Comparison of ENCODE assay signal across 9 cellular contexts in genomic region chr1:29513357-29513756, GRCh38.
DNase-seq lines count a peak whose midpoint lies in the region; ATAC-seq and TF ChIP-seq lines count a peak whose summit lies in the region.
"Had no signal": no experiment of that assay in that cellular context is flagged by ENCODE, and none has a peak within 500 bp of the region (broad histone marks: within the 10 kb centered on the region; RNA-seq: fewer than 3 reads in every experiment).

No MANE protein-coding gene starts in this region.

- H3K9me3 Mint-ChIP-seq in effector memory CD8-positive, alpha-beta T cell = no peaks in the 10 kb centered on the region

- H3K4me1 Mint-ChIP-seq in effector memory CD8-positive, alpha-beta T cell (ENCODE audit: low read depth in 2 of 2) = no peaks in the 10 kb centered on the region

- peaks cover 0 to 26% (median 4%) of the 10 kb centered on the region in 3 donors for H3K27me3 ChIP-seq in psoas muscle (ENCODE audit: insufficient read depth in 3 of 3, low read length in 2 of 3)

- WGBS in psoas muscle, 3 donors = 51 to 56% (median 55%) methylated on average over 5 of the region's 5 CpGs

- H3K27me3 Mint-ChIP-seq in effector memory CD8-positive, alpha-beta T cell = peaks cover 35 to 53% of the 10 kb centered on the region in 2 donors

- H3K4me3 ChIP-seq in foreskin fibroblast (ENCODE audit: low read depth in 1 of 2, low read length in 2 of 2) = no peak overlapping the region
- H3K4me3 ChIP-seq in psoas muscle = no peak overlapping the region
- H3K4me3 ChIP-seq: skin epidermis had no signal

- TF ChIP-seq CTCF in foreskin fibroblast (IDR thresholded peaks at IDR 0.05; ENCODE audit: low read depth, low read length) = peak; percentile 79
- TF ChIP-seq CTCF in psoas muscle (IDR thresholded peaks at IDR 0.05) = peak; percentile 40

- H3K4me1 ChIP-seq in psoas muscle = no peaks in the 10 kb centered on the region

- peak; percentile 17 to 56 (median 43) for DNase-seq in NCI-H1417 (lab: John Stamatoyannopoulos, UW)
- DNase-seq in NCI-H1417 treated with DMSO at 0.1 percent for 48 hours (lab: John Stamatoyannopoulos, UW) = no peak
- peak; percentile 23 for DNase-seq in HuH-7.5 (ENCODE audit: low spot score)
- DNase-seq in SHP77 treated with DMSO at 0.1 percent for 48 hours (lab: John Stamatoyannopoulos, UW) = peak; percentile 54
- DNase-seq in foreskin fibroblast = peak; percentile 33 to 56
- peak in 1 of 2 donors; percentile 24 for DNase-seq in psoas muscle
- no peak for DNase-seq in effector memory CD8-positive, alpha-beta T cell

- no peak overlapping the region for H3K27ac Mint-ChIP-seq in effector memory CD8-positive, alpha-beta T cell

- H3K36me3 ChIP-seq in psoas muscle (ENCODE audit: insufficient read depth in 1 of 2, low read depth in 1 of 2) = no peaks in the 10 kb centered on the region

- no peak overlapping the region for H3K4me3 Mint-ChIP-seq in effector memory CD8-positive, alpha-beta T cell

- ATAC-seq in psoas muscle = peak; percentile 53 to 97 (median 84)
- ATAC-seq in GM19351 (IDR thresholded peaks at IDR 0.05; ENCODE audit: unreplicated experiment) = no peak
- ATAC-seq in effector memory CD8-positive, alpha-beta T cell (replicated peaks) = no peak

- intact Hi-C loops in psoas muscle (cut with DNase I) = loop anchor here in 1 of 2 donors (10.0 kb wide), 2 partner anchors 171 to 341 kb away; no protein-coding TSS in a partner anchor

- no peak overlapping the region for H3K27ac ChIP-seq in psoas muscle
- H3K27ac ChIP-seq: skin epidermis had no signal

- H3K36me3 Mint-ChIP-seq in effector memory CD8-positive, alpha-beta T cell (ENCODE audit: insufficient read depth) = no peaks in the 10 kb centered on the region

- H3K9me3 ChIP-seq in psoas muscle = no peaks in the 10 kb centered on the region

Comparison
In these comparisons a context has a peak if more than half of its experiments do, and no peak if none do; other contexts are left out.
1. DNase-seq: peak in NCI-H1417 (3 of 3), HuH-7.5 (single experiment), SHP77 treated with DMSO at 0.1 percent for 48 hours (single experiment) and foreskin fibroblast (2 of 2); none in NCI-H1417 treated with DMSO at 0.1 percent for 48 hours (single experiment) and effector memory CD8-positive, alpha-beta T cell (0 of 3).
2. ATAC-seq: peak in psoas muscle (4 of 4); none in GM19351 (single experiment) and effector memory CD8-positive, alpha-beta T cell (single experiment).